Comparison of ENCODE assay signal across 27 cellular contexts in the genomic region with DNA sequence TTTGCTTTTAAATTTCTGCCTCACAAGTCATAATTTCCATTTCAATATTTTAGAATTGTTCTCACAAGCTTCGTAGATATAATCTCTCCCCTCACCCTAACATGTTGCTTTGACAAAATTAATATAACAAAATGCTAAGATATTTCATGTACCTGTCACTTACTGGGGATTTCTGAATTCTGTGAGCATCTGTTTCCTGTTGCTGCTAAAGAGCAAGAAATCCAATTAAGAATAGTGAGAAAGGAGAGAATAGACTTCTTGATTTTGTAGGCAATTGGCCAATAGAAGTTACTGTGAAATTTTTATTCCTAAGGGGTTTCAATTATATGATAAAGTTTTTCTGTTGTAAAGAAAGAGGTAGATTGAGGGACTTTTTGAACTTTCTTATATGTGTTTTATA.
"Had no signal": no experiment of that assay in that cellular context is flagged by ENCODE, and none has a peak within 500 bp of the region (broad histone marks: within the 10 kb centered on the region; RNA-seq: fewer than 3 reads in every experiment).

No MANE protein-coding gene starts in this region.

- H3K4me3 ChIP-seq: neural progenitor cell, ovary, psoas muscle, right lobe of liver, sigmoid colon, stomach, thoracic aorta, thyroid gland, tibial nerve, upper lobe of left lung, vagina had no signal

- H3K9ac ChIP-seq: neural progenitor cell, parathyroid adenoma had no signal

- H3K27me3 ChIP-seq: neural progenitor cell, ovary, right lobe of liver, sigmoid colon, stomach, thyroid gland, tibial nerve, upper lobe of left lung, vagina had no signal

- H3K4me1 ChIP-seq: neural progenitor cell, parathyroid adenoma, psoas muscle, right lobe of liver, sigmoid colon, stomach, thyroid gland, tibial nerve, upper lobe of left lung, vagina had no signal

- H3K27me3 Mint-ChIP-seq: progenitor cell of endocrine pancreas; stimulated activated naive B cell treated with anti-CD40 and anti-IgM and Interleukin-4, amounts not matched to agents 10 μg/mL and 1 μg/mL and 100 μg/mL, for 72 hours; stimulated activated naive CD8-positive, alpha-beta T cell treated with anti-CD3 and anti-CD28 coated beads, Interleukin-15, Interleukin-2, amounts not matched to agents 100 ng/mL and 50 ng/mL, for 24 hours had no signal

- H3K27ac ChIP-seq: neural progenitor cell, ovary, parathyroid adenoma, psoas muscle, right lobe of liver, sigmoid colon, stomach, thoracic aorta, thyroid gland, tibial nerve, upper lobe of left lung, vagina had no signal

- H3K4me2 ChIP-seq: neural progenitor cell had no signal

- H3K9me3 Mint-ChIP-seq: nephron; neural progenitor cell; stimulated activated naive B cell treated with anti-CD40 and anti-IgM and Interleukin-4, amounts not matched to agents 10 μg/mL and 1 μg/mL and 100 μg/mL, for 72 hours had no signal

- H3K27ac Mint-ChIP-seq: nephron; neural progenitor cell; progenitor cell of endocrine pancreas; stimulated activated effector memory CD8-positive, alpha-beta T cell treated with anti-CD3 and anti-CD28 coated beads, Interleukin-12 subunit alpha, Interleukin-12 subunit beta, amount 100 ng/mL, for 72 hours; stimulated activated naive B cell treated with anti-CD40 and anti-IgM and Interleukin-4, amounts not matched to agents 10 μg/mL and 1 μg/mL and 100 μg/mL, for 72 hours; stimulated activated naive CD8-positive, alpha-beta T cell treated with anti-CD3 and anti-CD28 coated beads, Interleukin-15, Interleukin-2, amounts not matched to agents 100 ng/mL and 50 ng/mL, for 24 hours had no signal

- H3K36me3 Mint-ChIP-seq: neural progenitor cell; stimulated activated effector memory CD8-positive, alpha-beta T cell treated with anti-CD3 and anti-CD28 coated beads, Interleukin-12 subunit alpha, Interleukin-12 subunit beta, amount 100 ng/mL, for 72 hours; stimulated activated naive B cell treated with anti-CD40 and anti-IgM and Interleukin-4, amounts not matched to agents 10 μg/mL and 1 μg/mL and 100 μg/mL, for 72 hours had no signal

- H2AFZ ChIP-seq: neural progenitor cell, parathyroid adenoma had no signal

- H3K79me2 ChIP-seq: parathyroid adenoma had no signal

- H3K4me3 Mint-ChIP-seq: nephron; neural progenitor cell; stimulated activated effector memory CD8-positive, alpha-beta T cell treated with anti-CD3 and anti-CD28 coated beads, Interleukin-12 subunit alpha, Interleukin-12 subunit beta, amount 100 ng/mL, for 72 hours; stimulated activated naive B cell treated with anti-CD40 and anti-IgM and Interleukin-4, amounts not matched to agents 10 μg/mL and 1 μg/mL and 100 μg/mL, for 72 hours; stimulated activated naive CD8-positive, alpha-beta T cell treated with anti-CD3 and anti-CD28 coated beads, Interleukin-15, Interleukin-2, amounts not matched to agents 100 ng/mL and 50 ng/mL, for 24 hours had no signal

- DNase-seq: occipital lobe; ovary; posterior cingulate gyrus; psoas muscle; right cardiac atrium; right lobe of liver; sigmoid colon; small intestine; stimulated activated CD4-positive, alpha-beta T cell treated with anti-CD3 and anti-CD28 coated beads, Interleukin-15, amount 100 ng/mL, for 24 hours; stimulated activated CD4-positive, alpha-beta T cell treated with anti-CD3 and anti-CD28 coated beads, Interleukin-2, amount 100 ng/mL, for 24 hours; stimulated activated CD4-positive, alpha-beta T cell treated with anti-CD3 and anti-CD28 coated beads, Interleukin-2, amount 100 ng/mL, for 48 hours; stimulated activated CD4-positive, alpha-beta T cell treated with anti-CD3 and anti-CD28 coated beads, Interleukin-4, amount 100 ng/mL, for 24 hours; stimulated activated naive B cell treated with anti-CD40 and anti-IgM and Interleukin-4, amounts not matched to agents 10 μg/mL and 1 μg/mL and 100 μg/mL, for 72 hours; stimulated activated naive CD4-positive, alpha-beta T cell treated with Interleukin-2 at 50 U/mL for 16 hours; stomach; thyroid gland; trophoblast cell; upper lobe of left lung had no signal

- H3K4me1 Mint-ChIP-seq: nephron; stimulated activated effector memory CD8-positive, alpha-beta T cell treated with anti-CD3 and anti-CD28 coated beads, Interleukin-12 subunit alpha, Interleukin-12 subunit beta, amount 100 ng/mL, for 72 hours; stimulated activated naive B cell treated with anti-CD40 and anti-IgM and Interleukin-4, amounts not matched to agents 10 μg/mL and 1 μg/mL and 100 μg/mL, for 72 hours had no signal

- H3K36me3 ChIP-seq: neural progenitor cell, ovary, right lobe of liver, sigmoid colon, stomach, thoracic aorta, thyroid gland, tibial nerve, upper lobe of left lung, vagina had no signal

- H3K9me3 ChIP-seq: ovary, psoas muscle, right lobe of liver, sigmoid colon, stomach, thoracic aorta, thyroid gland, tibial nerve, upper lobe of left lung, vagina had no signal

- ATAC-seq: psoas muscle; right cardiac atrium; right lobe of liver; stimulated activated effector memory CD8-positive, alpha-beta T cell treated with anti-CD3 and anti-CD28 coated beads, Interleukin-12 subunit alpha, Interleukin-12 subunit beta, amount 100 ng/mL, for 72 hours; stimulated activated naive B cell treated with anti-CD40 and anti-IgM and Interleukin-4, amounts not matched to agents 10 μg/mL and 1 μg/mL and 100 μg/mL, for 72 hours had no signal
